In the genomic region with DNA sequence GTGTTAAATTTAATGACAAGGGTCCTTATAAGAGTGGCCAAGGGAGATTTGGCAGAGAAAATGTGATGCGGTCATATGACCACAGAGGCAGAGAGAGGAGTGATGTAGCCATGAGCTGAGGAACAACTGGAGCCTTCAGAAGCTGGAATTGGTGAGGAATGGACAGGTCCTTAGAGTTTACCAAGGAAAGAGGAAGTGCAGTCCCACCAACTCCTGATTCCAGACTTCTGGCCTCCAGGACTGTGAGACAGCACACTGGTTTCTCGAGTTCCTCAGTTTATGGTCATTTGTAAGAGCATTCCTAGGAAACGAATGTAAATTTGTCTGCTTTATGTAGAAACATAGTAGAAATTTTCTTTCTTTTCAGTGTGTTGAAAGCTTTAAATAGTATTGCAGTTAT, we compare ENCODE assay signal across 25 cellular contexts.
"Had no signal": no experiment of that assay in that cellular context is flagged by ENCODE, and none has a peak within 500 bp of the region (broad histone marks: within the 10 kb centered on the region; RNA-seq: fewer than 3 reads in every experiment).

No MANE protein-coding gene starts in this region.

- H3K4me3 ChIP-seq: esophagus muscularis mucosa, gastroesophageal sphincter, lower lobe of right lung, ovary, prostate gland, spleen, thoracic aorta had no signal

- H3K4me1 ChIP-seq: esophagus muscularis mucosa, gastroesophageal sphincter, lower lobe of right lung, prostate gland, spleen had no signal

- ATAC-seq: activated CD4-positive, alpha-beta T cell treated with anti-CD3 and anti-CD28 coated beads for 36 hours; activated naive CD4-positive, alpha-beta T cell treated with anti-CD3 and anti-CD28 coated beads, Interleukin-2, amount 50 U/mL, for 72 hours; activated T-helper 17 cell treated with anti-CD3 and anti-CD28 coated beads, Interleukin-2, amount 50 U/mL, for 72 hours; effector memory CD8-positive, alpha-beta T cell; gastroesophageal sphincter; left lobe of liver; lower lobe of right lung; natural killer cell had no signal

- DNase-seq: activated CD4-positive, alpha-beta T cell treated with anti-CD3 and anti-CD28 coated beads for 36 hours; activated CD4-positive, alpha-beta T cell treated with anti-CD3 and anti-CD28 coated beads, Interleukin-2, amount 50 U/mL, for 4 hours; activated CD8-positive, alpha-beta memory T cell treated with anti-CD3 and anti-CD28 coated beads for 24 hours; activated CD8-positive, alpha-beta memory T cell treated with anti-CD3 and anti-CD28 coated beads, Interleukin-2, amount 50 U/mL, for 4 hours; activated T-cell treated with anti-CD3 and anti-CD28 coated beads, Interleukin-2, amount 50 U/mL, for 24 hours; aorta; central memory CD4-positive, alpha-beta T cell; dermis blood vessel endothelial cell; effector memory CD8-positive, alpha-beta T cell; head of caudate nucleus; hypothalamus; lower lobe of right lung; natural killer cell; ovary; spleen; stimulated activated CD4-positive, alpha-beta T cell treated with anti-CD3 and anti-CD28 coated beads, Interleukin-4, amount 100 ng/mL, for 1 hour; stimulated activated naive CD4-positive, alpha-beta T cell; T-helper 1 cell had no signal

- H3K36me3 ChIP-seq: esophagus muscularis mucosa, gastroesophageal sphincter, lower lobe of right lung, ovary, prostate gland, spleen, thoracic aorta had no signal

- H3K9me3 ChIP-seq: esophagus muscularis mucosa, gastroesophageal sphincter, lower lobe of right lung, ovary, prostate gland, thoracic aorta had no signal

- H3K27me3 ChIP-seq: esophagus muscularis mucosa, gastroesophageal sphincter, ovary, spleen had no signal

- H3K27ac ChIP-seq: esophagus muscularis mucosa, gastroesophageal sphincter, lower lobe of right lung, ovary, prostate gland, spleen, thoracic aorta had no signal
